In genomic region chr3:98900265-98901031, GRCh38 we compare ENCODE assay signal across 1 cellular context.
TF ChIP-seq lines count a peak whose summit lies in the region.

No MANE protein-coding gene starts in this region.

TF ChIP-seq in K562, 482 proteins besides CTCF, POLR2A, EP300 and RAD21 (continued from another document):
- TF ChIP-seq ZNF445 (CRISPR knock-in tag; IDR thresholded peaks at IDR 0.05; ENCODE audit: low read depth) = no peak
- no peak for TF ChIP-seq ZNF589 (CRISPR knock-in tag; IDR thresholded peaks at IDR 0.05; ENCODE audit: low read depth)
